1 cellular context compared by ENCODE assay signal in the genomic region with DNA sequence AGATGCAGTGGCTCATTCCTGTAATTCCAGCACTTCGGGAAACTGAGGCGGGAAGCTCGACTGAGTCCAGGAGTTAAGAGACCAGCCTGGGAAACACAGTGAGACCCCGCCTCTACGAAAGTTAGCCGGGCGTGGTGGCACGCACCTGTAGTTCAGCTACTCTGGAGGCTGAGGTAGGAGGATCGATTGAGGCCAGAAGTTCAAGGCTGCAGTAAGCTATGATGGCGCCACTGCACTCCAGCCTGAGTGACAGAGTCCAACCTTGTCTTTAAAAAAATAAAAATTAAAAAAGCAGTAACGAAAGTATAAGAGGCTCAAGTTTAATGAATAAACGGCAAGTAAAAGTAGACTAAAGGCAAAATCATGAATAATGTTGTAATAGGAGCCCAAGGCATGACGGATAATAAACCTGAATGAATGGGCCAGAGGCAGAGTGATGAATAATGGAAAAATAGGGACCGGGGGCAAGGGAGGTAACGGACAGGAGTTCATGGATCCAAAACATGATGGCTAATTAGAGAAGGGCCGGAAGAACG.
TF ChIP-seq lines count a peak whose summit lies in the region.

No MANE protein-coding gene starts in this region.

TF ChIP-seq in HEK293, 187 proteins besides CTCF, POLR2A, EP300 and RAD21 (continued from another document):
- TF ChIP-seq, protein P1, sequence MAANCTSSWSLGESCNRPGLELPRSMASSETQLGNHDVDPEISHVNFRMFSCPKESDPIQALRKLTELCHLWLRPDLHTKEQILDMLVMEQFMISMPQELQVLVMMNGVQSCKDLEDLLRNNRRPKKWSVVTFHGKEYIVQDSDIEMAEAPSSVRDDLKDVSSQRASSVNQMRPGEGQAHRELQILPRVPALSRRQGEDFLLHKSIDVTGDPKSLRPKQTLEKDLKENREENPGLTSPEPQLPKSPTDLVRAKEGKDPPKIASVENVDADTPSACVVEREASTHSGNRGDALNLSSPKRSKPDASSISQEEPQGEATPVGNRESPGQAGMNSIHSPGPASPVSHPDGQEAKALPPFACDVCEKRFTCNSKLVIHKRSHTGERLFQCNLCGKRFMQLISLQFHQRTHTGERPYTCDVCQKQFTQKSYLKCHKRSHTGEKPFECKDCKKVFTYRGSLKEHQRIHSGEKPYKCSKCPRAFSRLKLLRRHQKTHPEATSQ (tag by site-specific recombination; IDR thresholded peaks at IDR 0.05), result no peak
- no peak for TF ChIP-seq KLF10 (tag by site-specific recombination; IDR thresholded peaks at IDR 0.05)
- TF ChIP-seq ZBTB8A (tag by site-specific recombination; IDR thresholded peaks at IDR 0.05), result 0 out of 2 replicates have a peak, but pooled peaks have one; percentile 52
- 0 out of 2 replicates have a peak, but pooled peaks have one; percentile 6 for TF ChIP-seq ZNF302 (tag by site-specific recombination; IDR thresholded peaks at IDR 0.05; ENCODE audit: low read depth)
- TF ChIP-seq ZBTB48 (tag by site-specific recombination; IDR thresholded peaks at IDR 0.05), result 0 out of 2 replicates have a peak, but pooled peaks have one; percentile 25
- TF ChIP-seq ZNF521 (tag by site-specific recombination; IDR thresholded peaks at IDR 0.05), result no peak
- TF ChIP-seq ZNF664 (tag by site-specific recombination; IDR thresholded peaks at IDR 0.05), result no peak
- TF ChIP-seq, protein P2, sequence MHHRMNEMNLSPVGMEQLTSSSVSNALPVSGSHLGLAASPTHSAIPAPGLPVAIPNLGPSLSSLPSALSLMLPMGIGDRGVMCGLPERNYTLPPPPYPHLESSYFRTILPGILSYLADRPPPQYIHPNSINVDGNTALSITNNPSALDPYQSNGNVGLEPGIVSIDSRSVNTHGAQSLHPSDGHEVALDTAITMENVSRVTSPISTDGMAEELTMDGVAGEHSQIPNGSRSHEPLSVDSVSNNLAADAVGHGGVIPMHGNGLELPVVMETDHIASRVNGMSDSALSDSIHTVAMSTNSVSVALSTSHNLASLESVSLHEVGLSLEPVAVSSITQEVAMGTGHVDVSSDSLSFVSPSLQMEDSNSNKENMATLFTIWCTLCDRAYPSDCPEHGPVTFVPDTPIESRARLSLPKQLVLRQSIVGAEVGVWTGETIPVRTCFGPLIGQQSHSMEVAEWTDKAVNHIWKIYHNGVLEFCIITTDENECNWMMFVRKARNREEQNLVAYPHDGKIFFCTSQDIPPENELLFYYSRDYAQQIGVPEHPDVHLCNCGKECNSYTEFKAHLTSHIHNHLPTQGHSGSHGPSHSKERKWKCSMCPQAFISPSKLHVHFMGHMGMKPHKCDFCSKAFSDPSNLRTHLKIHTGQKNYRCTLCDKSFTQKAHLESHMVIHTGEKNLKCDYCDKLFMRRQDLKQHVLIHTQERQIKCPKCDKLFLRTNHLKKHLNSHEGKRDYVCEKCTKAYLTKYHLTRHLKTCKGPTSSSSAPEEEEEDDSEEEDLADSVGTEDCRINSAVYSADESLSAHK (tag by site-specific recombination; IDR thresholded peaks at IDR 0.05), result no peak; the same call in 1 of the 2 replicates
- TF ChIP-seq, protein P3, sequence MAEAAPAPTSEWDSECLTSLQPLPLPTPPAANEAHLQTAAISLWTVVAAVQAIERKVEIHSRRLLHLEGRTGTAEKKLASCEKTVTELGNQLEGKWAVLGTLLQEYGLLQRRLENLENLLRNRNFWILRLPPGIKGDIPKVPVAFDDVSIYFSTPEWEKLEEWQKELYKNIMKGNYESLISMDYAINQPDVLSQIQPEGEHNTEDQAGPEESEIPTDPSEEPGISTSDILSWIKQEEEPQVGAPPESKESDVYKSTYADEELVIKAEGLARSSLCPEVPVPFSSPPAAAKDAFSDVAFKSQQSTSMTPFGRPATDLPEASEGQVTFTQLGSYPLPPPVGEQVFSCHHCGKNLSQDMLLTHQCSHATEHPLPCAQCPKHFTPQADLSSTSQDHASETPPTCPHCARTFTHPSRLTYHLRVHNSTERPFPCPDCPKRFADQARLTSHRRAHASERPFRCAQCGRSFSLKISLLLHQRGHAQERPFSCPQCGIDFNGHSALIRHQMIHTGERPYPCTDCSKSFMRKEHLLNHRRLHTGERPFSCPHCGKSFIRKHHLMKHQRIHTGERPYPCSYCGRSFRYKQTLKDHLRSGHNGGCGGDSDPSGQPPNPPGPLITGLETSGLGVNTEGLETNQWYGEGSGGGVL (tag by site-specific recombination; IDR thresholded peaks at IDR 0.05), result no peak
- peak; percentile 88 for TF ChIP-seq ZNF2 (tag by site-specific recombination; IDR thresholded peaks at IDR 0.05)
- TF ChIP-seq GLIS1 (tag by site-specific recombination; IDR thresholded peaks at IDR 0.05), result no peak
